Comparison of ENCODE assay signal across 17 cellular contexts in the genomic region with DNA sequence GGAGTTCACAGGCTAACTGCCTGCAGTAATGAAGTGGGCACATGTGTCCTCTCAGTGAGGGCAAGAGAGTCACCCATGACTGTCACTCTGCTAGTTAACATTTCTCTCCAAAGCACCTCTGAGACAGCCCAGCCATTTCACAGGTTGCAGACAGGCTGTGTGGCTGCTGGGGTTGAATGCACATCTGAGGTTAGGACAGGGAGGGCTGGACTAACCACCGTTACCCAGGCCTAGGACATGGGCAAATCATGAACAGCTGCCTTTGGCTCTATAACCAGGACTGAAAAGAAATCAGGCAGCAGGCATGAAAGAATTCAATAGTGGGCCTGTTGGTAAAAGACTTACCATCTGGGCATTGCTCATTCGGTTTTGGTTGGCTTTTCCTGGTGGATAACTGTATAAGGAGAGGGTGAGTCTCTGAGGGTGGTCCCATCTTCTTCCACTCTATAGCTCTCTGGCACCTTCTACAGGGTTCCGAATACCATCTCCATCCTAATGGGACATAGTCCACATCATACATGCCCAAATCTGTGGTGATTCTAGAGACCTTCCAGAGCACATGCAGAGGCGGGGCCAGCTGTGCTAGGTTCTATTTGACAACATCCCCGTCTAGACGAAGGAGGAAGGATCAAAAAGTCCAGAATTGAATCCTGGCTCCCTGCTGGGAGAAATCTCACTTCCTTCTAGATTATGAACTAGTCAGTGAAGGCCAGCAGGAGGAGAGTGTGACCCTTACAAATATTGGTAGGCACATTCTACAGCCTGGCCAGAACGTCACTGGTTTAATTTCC. TPM values are rescaled to one million over a fixed set of nuclear protein-coding genes. Genes with fewer than 3 reads are reported as not detected.
DNase-seq lines count a peak whose midpoint lies in the region; ATAC-seq and TF ChIP-seq lines count a peak whose summit lies in the region.
"Had no signal": no experiment of that assay in that cellular context is flagged by ENCODE, and none has a peak within 500 bp of the region (broad histone marks: within the 10 kb centered on the region; RNA-seq: fewer than 3 reads in every experiment).

No MANE protein-coding gene starts in this region.

- H3K27ac ChIP-seq in colonic mucosa: no peak overlapping the region

- peaks cover 42% of the 10 kb centered on the region for H3K4me1 Mint-ChIP-seq in activated T-cell treated with anti-CD3 and anti-CD28 coated beads, Interleukin-2, amount 50 U/mL, for 24 hours (ENCODE audit: low read depth)
- H3K4me1 Mint-ChIP-seq in activated T-cell treated with anti-CD3 and anti-CD28 coated beads, Interleukin-2, amount 50 U/mL, for 4 hours (ENCODE audit: low read depth): peaks cover 32% of the 10 kb centered on the region
- peaks cover 55 to 61% of the 10 kb centered on the region in 2 donors for H3K4me1 Mint-ChIP-seq in natural killer cell

- no peaks in the 10 kb centered on the region for H3K27me3 Mint-ChIP-seq in activated T-cell treated with anti-CD3 and anti-CD28 coated beads, Interleukin-2, amount 50 U/mL, for 24 hours
- H3K27me3 Mint-ChIP-seq in activated T-cell treated with anti-CD3 and anti-CD28 coated beads, Interleukin-2, amount 50 U/mL, for 4 hours (ENCODE audit: low read depth): no peaks in the 10 kb centered on the region
- H3K27me3 Mint-ChIP-seq in natural killer cell (ENCODE audit: low read depth in 2 of 2): no peaks in the 10 kb centered on the region

- DNase-seq in activated T-cell treated with anti-CD3 and anti-CD28 coated beads, Interleukin-2, amount 50 U/mL, for 24 hours: no peak
- no peak for DNase-seq in activated T-cell treated with anti-CD3 and anti-CD28 coated beads, Interleukin-2, amount 50 U/mL, for 4 hours
- peak; percentile 17 for DNase-seq in colonic mucosa
- no peak for DNase-seq in natural killer cell
- no peak for DNase-seq in activated naive CD4-positive, alpha-beta T cell treated with anti-CD3 and anti-CD28 coated beads, Interleukin-2, amount 50 U/mL, for 72 hours (ENCODE audit: low spot score in 2 of 2)
- DNase-seq in DMS53 (lab: John Stamatoyannopoulos, UW): no peak
- DNase-seq: Calu3; CD8-positive, alpha-beta T cell; EL; NCI-H1105 treated with DMSO at 0.1 percent for 48 hours; NCI-H1694; NCI-H748 treated with DMSO at 0.1 percent for 48 hours; NK-92 treated with Interleukin-12 subunit alpha and Interleukin-12 subunit beta, amount 100 ng/mL, for 24 hours; OCI-M1; SHP77 had no signal

- peaks cover 80% of the 10 kb centered on the region for H3K36me3 Mint-ChIP-seq in activated T-cell treated with anti-CD3 and anti-CD28 coated beads, Interleukin-2, amount 50 U/mL, for 24 hours (ENCODE audit: low read depth)
- H3K36me3 Mint-ChIP-seq in activated T-cell treated with anti-CD3 and anti-CD28 coated beads, Interleukin-2, amount 50 U/mL, for 4 hours (ENCODE audit: insufficient read depth): peaks cover 35% of the 10 kb centered on the region
- H3K36me3 Mint-ChIP-seq in natural killer cell: peaks cover 10% of the 10 kb centered on the region
- peaks cover 7 to 29% of the 10 kb centered on the region in 2 donors for H3K36me3 Mint-ChIP-seq in activated naive CD4-positive, alpha-beta T cell treated with anti-CD3 and anti-CD28 coated beads, Interleukin-2, amount 50 U/mL, for 72 hours

- ATAC-seq in activated T-cell treated with anti-CD3 and anti-CD28 coated beads, Interleukin-2, amount 50 U/mL, for 4 hours: no peak
- ATAC-seq in natural killer cell (peak; percentile 35 to 71 (median 38)), GM18868 (IDR thresholded peaks at IDR 0.05; ENCODE audit: unreplicated experiment) (no peak)
- ATAC-seq in activated naive CD4-positive, alpha-beta T cell treated with anti-CD3 and anti-CD28 coated beads, Interleukin-2, amount 50 U/mL, for 72 hours: no peak
- ATAC-seq: CD8-positive, alpha-beta T cell; K562 had no signal

- H3K27me3 ChIP-seq in colonic mucosa: no peaks in the 10 kb centered on the region

- no peaks in the 10 kb centered on the region for H3K9me3 Mint-ChIP-seq in activated T-cell treated with anti-CD3 and anti-CD28 coated beads, Interleukin-2, amount 50 U/mL, for 24 hours
- no peaks in the 10 kb centered on the region for H3K9me3 Mint-ChIP-seq in activated T-cell treated with anti-CD3 and anti-CD28 coated beads, Interleukin-2, amount 50 U/mL, for 4 hours
- no peaks in the 10 kb centered on the region for H3K9me3 Mint-ChIP-seq in natural killer cell
- H3K9me3 Mint-ChIP-seq in activated naive CD4-positive, alpha-beta T cell treated with anti-CD3 and anti-CD28 coated beads, Interleukin-2, amount 50 U/mL, for 72 hours: no peaks in the 10 kb centered on the region
- H3K9me3 Mint-ChIP-seq: CD8-positive, alpha-beta T cell had no signal

- intact Hi-C loops in colonic mucosa (cut with DNase I): no loop called here
- intact Hi-C loops in natural killer cell (cut with micrococcal nuclease): no loop called here

- H3K4me1 ChIP-seq in colonic mucosa: peaks cover 4% of the 10 kb centered on the region

- H3K4me3 ChIP-seq in colonic mucosa: no peak overlapping the region
- H3K4me3 ChIP-seq: K562 had no signal

- H3K4me3 Mint-ChIP-seq in activated T-cell treated with anti-CD3 and anti-CD28 coated beads, Interleukin-2, amount 50 U/mL, for 24 hours: no peak overlapping the region
- H3K4me3 Mint-ChIP-seq in activated T-cell treated with anti-CD3 and anti-CD28 coated beads, Interleukin-2, amount 50 U/mL, for 4 hours: no peak overlapping the region
- peak overlapping the region; percentile 36 for H3K4me3 Mint-ChIP-seq in natural killer cell
- H3K4me3 Mint-ChIP-seq: CD8-positive, alpha-beta T cell had no signal

- H3K9ac ChIP-seq in colonic mucosa (ENCODE audit: low read depth in 2 of 2, low read length in 2 of 2): peak overlapping the region in 1 of 2 donors; percentile 43

- no peaks in the 10 kb centered on the region for H3K36me3 ChIP-seq in colonic mucosa

- H3K9me3 ChIP-seq in colonic mucosa: no peaks in the 10 kb centered on the region

- H3K27ac Mint-ChIP-seq in activated T-cell treated with anti-CD3 and anti-CD28 coated beads, Interleukin-2, amount 50 U/mL, for 24 hours: peak overlapping the region; percentile 24
- H3K27ac Mint-ChIP-seq in natural killer cell: peak overlapping the region; percentile 82 to 93
- H3K27ac Mint-ChIP-seq in activated naive CD4-positive, alpha-beta T cell treated with anti-CD3 and anti-CD28 coated beads, Interleukin-2, amount 50 U/mL, for 72 hours: no peak overlapping the region
- H3K27ac Mint-ChIP-seq: CD8-positive, alpha-beta T cell had no signal

- no peak for TF ChIP-seq CTCF in colonic mucosa (IDR thresholded peaks at IDR 0.05)
- TF ChIP-seq CTCF in natural killer cell (IDR thresholded peaks at IDR 0.05): no peak

RNA-seq across cellular contexts. Expression of a gene that starts 10.8 kb away (rescaled TPM):
- total RNA-seq in activated T-cell treated with anti-CD3 and anti-CD28 coated beads, Interleukin-2, amount 50 U/mL, for 4 hours: 10 to 100 TPM; 31.8 to 48.0 (median 46.2) TPM
- total RNA-seq in colonic mucosa (10 to 100 TPM; 50.3 to 54.8 TPM), natural killer cell (10 to 100 TPM; 59.8 to 94.4 (median 80.5) TPM)
- 10 to 100 TPM in 1 of 2 donors, 1 to 10 TPM in 1; 7.3 to 32.0 TPM for total RNA-seq in activated naive CD4-positive, alpha-beta T cell treated with anti-CD3 and anti-CD28 coated beads, Interleukin-2, amount 50 U/mL, for 72 hours

Comparison
In these comparisons a context has a peak if more than half of its experiments do, and no peak if none do; other contexts are left out.
1. H3K27ac Mint-ChIP-seq: peak in activated T-cell treated with anti-CD3 and anti-CD28 coated beads, Interleukin-2, amount 50 U/mL, for 24 hours (single experiment) and natural killer cell (2 of 2); none in activated naive CD4-positive, alpha-beta T cell treated with anti-CD3 and anti-CD28 coated beads, Interleukin-2, amount 50 U/mL, for 72 hours (0 of 2).
2. ATAC-seq: peak in natural killer cell (3 of 3); none in activated T-cell treated with anti-CD3 and anti-CD28 coated beads, Interleukin-2, amount 50 U/mL, for 4 hours (0 of 2), activated naive CD4-positive, alpha-beta T cell treated with anti-CD3 and anti-CD28 coated beads, Interleukin-2, amount 50 U/mL, for 72 hours (0 of 2) and GM18868 (single experiment).